Comparison of ENCODE assay signal across 13 cellular contexts in genomic region chr1:66274634-66275033, GRCh38.
DNase-seq lines count a peak whose midpoint lies in the region; ATAC-seq and TF ChIP-seq lines count a peak whose summit lies in the region.
"Had no signal": no experiment of that assay in that cellular context is flagged by ENCODE, and none has a peak within 500 bp of the region (broad histone marks: within the 10 kb centered on the region; RNA-seq: fewer than 3 reads in every experiment).

No MANE protein-coding gene starts in this region.

- H3K9me3 ChIP-seq in CD4-positive, CD25-positive, alpha-beta regulatory T cell (ENCODE audit: control insufficient read depth in 2 of 2, low read length in 2 of 2): no peaks in the 10 kb centered on the region
- H3K9me3 ChIP-seq: HAP-1 had no signal

- intact Hi-C loops in Right ventricle myocardium superior (cut with DNase I): loop anchor here (5.0 kb wide), 1 partner anchor 58 kb away; no protein-coding TSS in a partner anchor

- H3K9me3 Mint-ChIP-seq in CD4-positive, CD25-positive, alpha-beta regulatory T cell: peaks cover 0 to 1% (median 0%) of the 10 kb centered on the region in 7 donors
- no peaks in the 10 kb centered on the region for H3K9me3 Mint-ChIP-seq in nephron progenitor cell

- peaks cover 50 to 80% (median 60%) of the 10 kb centered on the region in 4 donors for H3K4me1 Mint-ChIP-seq in CD4-positive, CD25-positive, alpha-beta regulatory T cell
- H3K4me1 Mint-ChIP-seq in nephron progenitor cell: peaks cover 41% of the 10 kb centered on the region

- H3K4me3 ChIP-seq in CD4-positive, CD25-positive, alpha-beta regulatory T cell (ENCODE audit: low read depth, low read length): peak overlapping the region; percentile 70
- H3K4me3 ChIP-seq: HAP-1, lung had no signal

- peak; percentile 49 to 57 for ATAC-seq in CD4-positive, CD25-positive, alpha-beta regulatory T cell (ENCODE audit: low read depth in 2 of 2)
- ATAC-seq in GM21360 (IDR thresholded peaks at IDR 0.05; ENCODE audit: unreplicated experiment) (peak; percentile 40), HG03520 (IDR thresholded peaks at IDR 0.05; ENCODE audit: unreplicated experiment) (peak; percentile 39), HG03159 (IDR thresholded peaks at IDR 0.05; ENCODE audit: unreplicated experiment) (no peak), Right ventricle myocardium superior (ENCODE audit: poor library complexity) (no peak)

- H3K27me3 ChIP-seq in CD4-positive, CD25-positive, alpha-beta regulatory T cell (ENCODE audit: control insufficient read depth, insufficient read depth, low read length): no peaks in the 10 kb centered on the region

- no peak for TF ChIP-seq CTCF in nephron progenitor cell (IDR thresholded peaks at IDR 0.05)

- H3K4me3 Mint-ChIP-seq in CD4-positive, CD25-positive, alpha-beta regulatory T cell: peak overlapping the region; percentile 17 to 83 (median 46)
- no peak overlapping the region for H3K4me3 Mint-ChIP-seq in nephron progenitor cell

- no peaks in the 10 kb centered on the region for H3K36me3 Mint-ChIP-seq in CD4-positive, CD25-positive, alpha-beta regulatory T cell
- no peaks in the 10 kb centered on the region for H3K36me3 Mint-ChIP-seq in nephron progenitor cell (ENCODE audit: low read depth)

- H3K4me1 ChIP-seq in CD4-positive, CD25-positive, alpha-beta regulatory T cell (ENCODE audit: control insufficient read depth, insufficient read depth, low read length, poor library complexity, severe bottlenecking): peaks cover 45% of the 10 kb centered on the region

- DNase-seq in CD4-positive, CD25-positive, alpha-beta regulatory T cell: peak in 1 of 3 donors; percentile 49
- DNase-seq in caudate nucleus (lab: John Stamatoyannopoulos, UW): no peak
- no peak for DNase-seq in nephron progenitor cell
- no peak for DNase-seq in GF-D8 (lab: John Stamatoyannopoulos, UW)
- no peak for DNase-seq in Right ventricle myocardium superior
- DNase-seq: activated CD4-positive, CD25-positive, alpha-beta regulatory T cell treated with anti-CD3 and anti-CD28 coated beads, Interleukin-2, amount 50 U/mL, for 72 hours; COR-L47; NCI-H2107 had no signal

- H3K36me3 ChIP-seq in CD4-positive, CD25-positive, alpha-beta regulatory T cell (ENCODE audit: control insufficient read depth, insufficient read depth, low read length): no peaks in the 10 kb centered on the region
- H3K36me3 ChIP-seq: HAP-1 had no signal

- H3K27ac Mint-ChIP-seq in CD4-positive, CD25-positive, alpha-beta regulatory T cell: peak overlapping the region in 2 of 3 donors; percentile 90 to 91
- no peak overlapping the region for H3K27ac Mint-ChIP-seq in nephron progenitor cell

- H3K27me3 Mint-ChIP-seq in CD4-positive, CD25-positive, alpha-beta regulatory T cell: no peaks in the 10 kb centered on the region
- no peaks in the 10 kb centered on the region for H3K27me3 Mint-ChIP-seq in nephron progenitor cell (ENCODE audit: low read depth, poor library complexity)

- peak overlapping the region; percentile 58 for H3K27ac ChIP-seq in CD4-positive, CD25-positive, alpha-beta regulatory T cell (ENCODE audit: insufficient read depth, low read length, poor library complexity, severe bottlenecking)
- H3K27ac ChIP-seq in caudate nucleus (ENCODE audit: low read depth, low read length): peak overlapping the region; percentile 83

Comparison
In these comparisons a context has a peak if more than half of its experiments do, and no peak if none do; other contexts are left out.
1. ATAC-seq: peak in CD4-positive, CD25-positive, alpha-beta regulatory T cell (2 of 2), GM21360 (single experiment) and HG03520 (single experiment); none in HG03159 (single experiment) and Right ventricle myocardium superior (single experiment).